Comparison of ENCODE assay signal across 9 cellular contexts in genomic region chr1:169368406-169368769, GRCh38. TPM values are rescaled to one million over a fixed set of nuclear protein-coding genes. Genes with fewer than 3 reads are reported as not detected.
A peak's percentile ranks its signal among the peaks of the same experiment; 100 is the strongest.
DNase-seq lines count a peak whose midpoint lies in the region; ATAC-seq, FAIRE-seq and TF ChIP-seq lines count a peak whose summit lies in the region.
"Had no signal": no experiment of that assay in that cellular context is flagged by ENCODE, and none has a peak within 500 bp of the region (broad histone marks: within the 10 kb centered on the region; RNA-seq: fewer than 3 reads in every experiment).

No MANE protein-coding gene starts in this region.

- in situ Hi-C loops in K562 (cut with MboI) = loop anchor here (25.0 kb wide), 1 partner anchor 756 kb away; no protein-coding TSS in a partner anchor

- H3K4me1 Mint-ChIP-seq in osteocyte (ENCODE audit: unreplicated experiment) (peaks cover 23% of the 10 kb centered on the region), glutamatergic neuron (ENCODE audit: low read depth, unreplicated experiment) (no peaks in the 10 kb centered on the region)

- no peaks in the 10 kb centered on the region for H3K9me1 ChIP-seq in K562 (ENCODE audit: control insufficient read depth, insufficient read depth, low read length)

- peak; percentile 35 for FAIRE-seq in K562 (lab: Jason Lieb, UNC)
- no peak for FAIRE-seq in kidney (lab: Jason Lieb, UNC)

- TF ChIP-seq CTCF in heart left ventricle (IDR thresholded peaks at IDR 0.05) (no peak), K562 (IDR thresholded peaks at IDR 0.05 in 2 of 3, conservative IDR thresholded peaks at IDR 0.05 in 1 of 3; ENCODE audit: insufficient read depth in 2 of 3, low read depth in 1 of 3, low read length in 3 of 3) (no peak), kidney (IDR thresholded peaks at IDR 0.05; ENCODE audit: borderline replicate concordance, extremely low read depth, insufficient read depth) (no peak), stomach (IDR thresholded peaks at IDR 0.05) (no peak), osteocyte (IDR thresholded peaks at IDR 0.05) (no peak), glutamatergic neuron (IDR thresholded peaks at IDR 0.05; ENCODE audit: partially characterized antibody, unreplicated experiment) (no peak)

- peak overlapping the region in 11 of 12 donors; percentile 65 to 94 (median 80) for H3K27ac ChIP-seq in heart left ventricle
- H3K27ac ChIP-seq in K562 (ENCODE audit: extremely low read depth, low read depth, low read length) = peak overlapping the region; percentile 84
- H3K27ac ChIP-seq in kidney (ENCODE audit: low read depth in 2 of 2, low read length in 2 of 2) = peak overlapping the region; percentile 47 to 60
- peak overlapping the region; percentile 50 to 89 (median 86) for H3K27ac ChIP-seq in stomach

- H3K27ac Mint-ChIP-seq in osteocyte (ENCODE audit: unreplicated experiment) = no peak overlapping the region
- H3K27ac Mint-ChIP-seq in glutamatergic neuron (ENCODE audit: unreplicated experiment) = no peak overlapping the region
- H3K27ac Mint-ChIP-seq: dendritic cell treated with granulocyte-macrophage colony-stimulating factor and Interleukin-4, amounts not matched to agents 40 ng/mL and 50 ng/mL, for 4 days had no signal

- peak overlapping the region; percentile 50 to 85 (median 74) for H3K4me3 ChIP-seq in heart left ventricle
- H3K4me3 ChIP-seq in K562 = peak overlapping the region; percentile 71
- peak overlapping the region; percentile 97 to 99 for H3K4me3 ChIP-seq in kidney (ENCODE audit: low read length in 2 of 2)
- peak overlapping the region; percentile 51 to 85 (median 64) for H3K4me3 ChIP-seq in stomach

- POLR2A ChIA-PET in K562 (lab: Yijun Ruan, JAX) = interaction anchor here (0.6 to 1.7 kb wide), 18 partner anchors 8 to 540 kb away, joined by 3 to 7 read pairs (median 3); no protein-coding TSS in a partner anchor

- BruUV-seq in K562 (replicated peaks; lab: Mats Ljungman, UMichigan) = no TSS peak

- H3K4me2 ChIP-seq in K562 (ENCODE audit: insufficient read depth, low read length) = peak overlapping the region; percentile 97

- TF ChIP-seq EP300 in K562 (IDR thresholded peaks at IDR 0.05; ENCODE audit: low read length) = no peak
- no peak for TF ChIP-seq EP300 in stomach (IDR thresholded peaks at IDR 0.05)

- no peaks in the 10 kb centered on the region for H4K20me1 ChIP-seq in K562 (replicated peaks; ENCODE audit: control insufficient read depth, insufficient read depth, low read length)

- TF ChIP-seq POLR2A in heart left ventricle (IDR thresholded peaks at IDR 0.05) (no peak), K562 (conservative IDR thresholded peaks at IDR 0.05) (peak; percentile 28; the same call in 1 of the 2 replicates), stomach (IDR thresholded peaks at IDR 0.05) (no peak)

- no peaks in the 10 kb centered on the region for H3K27me3 Mint-ChIP-seq in osteocyte (ENCODE audit: unreplicated experiment)
- no peaks in the 10 kb centered on the region for H3K27me3 Mint-ChIP-seq in glutamatergic neuron (ENCODE audit: unreplicated experiment)
- H3K27me3 Mint-ChIP-seq: dendritic cell treated with granulocyte-macrophage colony-stimulating factor and Interleukin-4, amounts not matched to agents 40 ng/mL and 50 ng/mL, for 4 days had no signal

- H3K9me3 ChIP-seq in heart left ventricle (peaks cover 0 to 6% (median 0%) of the 10 kb centered on the region in 12 donors), K562 (replicated peaks; ENCODE audit: control insufficient read depth, insufficient read depth, low read depth, low read length) (no peaks in the 10 kb centered on the region), kidney (ENCODE audit: control insufficient read depth in 1 of 2, low read length in 2 of 2) (no peaks in the 10 kb centered on the region), stomach (no peaks in the 10 kb centered on the region)

- H3K4me1 ChIP-seq in heart left ventricle = peaks cover 0 to 51% (median 14%) of the 10 kb centered on the region in 12 donors
- peaks cover 0 to 11% of the 10 kb centered on the region in 2 experiments; a peak in 3 of 5 replicates for H3K4me1 ChIP-seq in K562 (replicated peaks in 1 of 2; ENCODE audit: control insufficient read depth in 2 of 2, insufficient read depth in 2 of 2, low read length in 2 of 2)
- H3K4me1 ChIP-seq in kidney (ENCODE audit: control insufficient read depth in 1 of 2, insufficient read depth in 1 of 2, low read depth in 1 of 2, low read length in 2 of 2) = peaks cover 4 to 7% of the 10 kb centered on the region in 2 donors
- peaks cover 14 to 45% (median 29%) of the 10 kb centered on the region in 4 donors for H3K4me1 ChIP-seq in stomach

- CTCF ChIA-PET in K562 (lab: Yijun Ruan, JAX; ENCODE audit: low intra/inter-chr PET ratio) = no interaction called here

- H3K9me3 Mint-ChIP-seq in osteocyte (ENCODE audit: unreplicated experiment) (no peaks in the 10 kb centered on the region), glutamatergic neuron (ENCODE audit: unreplicated experiment) (no peaks in the 10 kb centered on the region)
- H3K9me3 Mint-ChIP-seq: dendritic cell treated with granulocyte-macrophage colony-stimulating factor and Interleukin-4, amounts not matched to agents 40 ng/mL and 50 ng/mL, for 4 days had no signal

- H3K79me2 ChIP-seq in K562 (ENCODE audit: control insufficient read depth, insufficient read depth, low read length) = peaks cover 30% of the 10 kb centered on the region

- ATAC-seq in heart left ventricle = peak in 3 of 4 donors; percentile 10 to 29 (median 13)
- peak; percentile 45 for ATAC-seq in K562

- H3K9ac ChIP-seq in K562 (ENCODE audit: insufficient read depth in 1 of 2, low read depth in 2 of 2, low read length in 2 of 2) = peak overlapping the region; percentile 84 to 91; a peak in 3 of 4 replicates
- H3K9ac ChIP-seq in kidney (ENCODE audit: low read length in 2 of 2) = peak overlapping the region; percentile 78 to 84

- intact Hi-C loops in heart left ventricle (cut with DNase I) = loop anchor here in 5 of 10 donors (5.0 to 10.0 kb wide), 3 partner anchors 119 to 1024 kb away; partner anchors contain the start of gene SLC19A2 (in 3 of the 5)
- intact Hi-C loops in cardiac septum (cut with DNase I) = loop anchor here (10.0 kb wide), 2 partner anchors 116 to 1434 kb away; partner anchors contain the start of genes DCAF6, MPC2 and SLC19A2
- intact Hi-C loops in K562 (cut with micrococcal nuclease) = loop anchor here (5.0 kb wide), 1 partner anchor 179 kb away; no protein-coding TSS in a partner anchor
- intact Hi-C loops in kidney (cut with DNase I) = no loop called here
- intact Hi-C loops in stomach (cut with DNase I; ENCODE audit: low total_unique reads) = no loop called here

- H3K4me3 Mint-ChIP-seq in osteocyte (ENCODE audit: unreplicated experiment) (no peak overlapping the region), glutamatergic neuron (ENCODE audit: unreplicated experiment) (no peak overlapping the region)
- H3K4me3 Mint-ChIP-seq: dendritic cell treated with granulocyte-macrophage colony-stimulating factor and Interleukin-4, amounts not matched to agents 40 ng/mL and 50 ng/mL, for 4 days had no signal

- DNase-seq in heart left ventricle (peak in 2 of 5 donors; percentile 7 to 18), cardiac septum (ENCODE audit: low spot score) (no peak), RKO (ENCODE audit: low spot score) (peak; percentile 44), K562 (ENCODE audit: extremely low read depth in 1 of 4, low spot score in 3 of 4) (peak; percentile 29 to 45 (median 36)), kidney (peak; percentile 51), stomach (peak; percentile 26), osteocyte (ENCODE audit: extremely low spot score, unreplicated experiment) (no peak), glutamatergic neuron (no peak)

- H2AFZ ChIP-seq in K562 (ENCODE audit: low read depth, low read length) = peak overlapping the region; percentile 97

- 0 to 1% (median 1%) methylated on average over 16 of the region's 16 CpGs for WGBS in heart left ventricle, 4 donors
- WGBS in K562 (ENCODE audit: insufficient coverage, low coverage, missing lambda C conversion rate) = 0% methylated on average over 16 of the region's 16 CpGs
- WGBS in stomach, 5 donors = 0% methylated on average over 16 of the region's 16 CpGs

- no peak for TF ChIP-seq RAD21 in K562 (CRISPR knock-in tag; conservative IDR thresholded peaks at IDR 0.05 in 1 of 2, IDR thresholded peaks at IDR 0.05 in 1 of 2)

- H3K36me3 ChIP-seq in heart left ventricle (peaks cover 0 to 41% (median 38%) of the 10 kb centered on the region in 9 donors), K562 (ENCODE audit: control insufficient read depth, insufficient read depth, low read length) (peaks cover 32% of the 10 kb centered on the region), kidney (ENCODE audit: control insufficient read depth in 1 of 2, insufficient read depth in 2 of 2, low read length in 2 of 2) (peaks cover 2 to 6% of the 10 kb centered on the region in 2 donors), stomach (peaks cover 4 to 37% (median 23%) of the 10 kb centered on the region in 4 donors)

- H3K27me3 ChIP-seq in heart left ventricle = no peaks in the 10 kb centered on the region
- H3K27me3 ChIP-seq in K562 (ENCODE audit: control insufficient read depth in 2 of 2, insufficient read depth in 2 of 2, low read length in 2 of 2) = no peaks in the 10 kb centered on the region
- no peaks in the 10 kb centered on the region for H3K27me3 ChIP-seq in stomach

- peaks cover 14% of the 10 kb centered on the region for H3K36me3 Mint-ChIP-seq in osteocyte (ENCODE audit: unreplicated experiment)
- peaks cover 7% of the 10 kb centered on the region for H3K36me3 Mint-ChIP-seq in glutamatergic neuron (ENCODE audit: unreplicated experiment)

RNA-seq across cellular contexts. Expression of gene BLZF1, which starts 0.4 kb away (rescaled TPM):
- total RNA-seq in heart left ventricle = 10 to 100 TPM; 16.5 to 31.3 (median 23.6) TPM
- polyA plus RNA-seq in heart left ventricle = 10 to 100 TPM in 1 of 2 donors, 1 to 10 TPM in 1; 7.5 to 18.0 TPM
- total RNA-seq in cardiac septum = 23.1 TPM
- 14.8 and 62.4 TPM in 2 replicates for total RNA-seq in K562 (2011; cell fraction: chromatin; rRNA removed; ENCODE audit: low replicate concordance)
- 7.2 and 11.2 TPM in 2 replicates for total RNA-seq in K562 (2011; cell fraction: nucleolus; rRNA removed)
- total RNA-seq in K562 (2011; cell fraction: nucleoplasm; rRNA removed) = 16.9 and 26.7 TPM in 2 replicates
- 16.1 and 23.0 TPM in 2 replicates for total RNA-seq in K562 (2014; rRNA removed)
- 28.8 and 32.8 TPM in 2 replicates for total RNA-seq in K562 (2014; rRNA removed; fragmentation: Illumina TruSeq; extraction: Trizol)
- 21.6 and 23.2 TPM in 2 replicates for total RNA-seq in K562 (2015; rRNA removed; fragmentation: Illumina TruSeq; extraction: Trizol)
- total RNA-seq in K562 (2021) = 20.5 and 21.1 TPM in 2 replicates
- polyA plus RNA-seq in K562 (2011; rRNA removed) = 23.3 and 29.1 TPM in 2 replicates
- polyA plus RNA-seq in K562 (2011; cell fraction: cytosol; rRNA removed) = 2.9 and 8.6 TPM in 2 replicates
- 11.3 and 18.2 TPM in 2 replicates for polyA plus RNA-seq in K562 (2011; cell fraction: nucleus; rRNA removed)
- polyA plus RNA-seq in K562 (2012) = 14.8 and 21.5 TPM in 2 replicates
- 24.1 and 27.6 TPM in 2 replicates for polyA plus RNA-seq in K562 (2014; fragmentation: Illumina TruSeq; extraction: Trizol)
- polyA plus RNA-seq in K562 (2014; fragmentation: Nextera tagmentation; extraction: Ambion mirVana) = 10 to 100 TPM; 25.3 to 32.8 TPM
- polyA plus RNA-seq in K562 (2014; rRNA removed) = 21.0 and 22.2 TPM in 2 replicates
- polyA minus RNA-seq in K562 (2011; rRNA and poly(A)+ RNA removed) = 34.2 and 40.8 TPM in 2 replicates
- 8.4 and 11.3 TPM in 2 replicates for polyA minus RNA-seq in K562 (2011; cell fraction: cytosol; rRNA and poly(A)+ RNA removed)
- polyA minus RNA-seq in K562 (2011; cell fraction: nucleus; rRNA and poly(A)+ RNA removed) = 25.4 and 49.5 TPM in 2 replicates
- 25.3 TPM for total RNA-seq in kidney
- 10.3 TPM for polyA plus RNA-seq in kidney (ENCODE audit: insufficient read depth, low read depth, low replicate concordance)
- total RNA-seq in stomach = 10 to 100 TPM in 4 of 5 donors, 1 to 10 TPM in 1; 8.2 to 35.8 (median 10.7) TPM
- polyA plus RNA-seq in stomach = 10 to 100 TPM in 1 of 3 donors, 1 to 10 TPM in 2; 9.1 to 11.6 (median 9.3) TPM
- 22.4 and 23.2 TPM in 2 replicates for total RNA-seq in osteocyte
- 15.7 TPM for total RNA-seq in glutamatergic neuron (ENCODE audit: unreplicated experiment)

RNA-seq across cellular contexts. Expression of gene NME7, which starts 0.8 kb away (rescaled TPM):
- total RNA-seq in heart left ventricle (10 to 100 TPM in 4 of 9 donors, 1 to 10 TPM in 5; 6.9 to 14.9 (median 8.4) TPM), cardiac septum (9.8 TPM), K562 (2014; rRNA removed) (7.9 and 8.8 TPM in 2 replicates), K562 (2014; rRNA removed; fragmentation: Illumina TruSeq; extraction: Trizol) (23.9 and 26.0 TPM in 2 replicates), K562 (2015; rRNA removed; fragmentation: Illumina TruSeq; extraction: Trizol) (20.5 and 23.3 TPM in 2 replicates), K562 (2021) (20.7 and 22.4 TPM in 2 replicates), kidney (31.9 TPM), stomach (10 to 100 TPM in 2 of 5 donors, 1 to 10 TPM in 2, not detected in 1; 7.6 to 44.3 (median 14.9) TPM), osteocyte (16.2 and 20.5 TPM in 2 replicates), glutamatergic neuron (ENCODE audit: unreplicated experiment) (18.6 TPM)
- polyA plus RNA-seq in heart left ventricle (10 to 100 TPM in 1 of 2 donors, 1 to 10 TPM in 1; 3.1 to 25.2 TPM), K562 (2011; rRNA removed) (21.8 and 32.0 TPM in 2 replicates), K562 (2014; fragmentation: Illumina TruSeq; extraction: Trizol) (29.6 and 31.3 TPM in 2 replicates), K562 (2014; fragmentation: Nextera tagmentation; extraction: Ambion mirVana) (10 to 100 TPM; 40.3 to 43.2 TPM), K562 (2014; rRNA removed) (20.6 and 28.4 TPM in 2 replicates), kidney (ENCODE audit: insufficient read depth, low read depth, low replicate concordance) (13.7 TPM), stomach (10 to 100 TPM in 1 of 3 donors, 1 to 10 TPM in 2; 7.8 to 10.1 (median 7.9) TPM)
- total RNA-seq in K562 (2011; cell fraction: chromatin; rRNA removed; ENCODE audit: low replicate concordance) = 15.9 and 42.0 TPM in 2 replicates
- 9.0 and 11.2 TPM in 2 replicates for total RNA-seq in K562 (2011; cell fraction: nucleolus; rRNA removed)
- total RNA-seq in K562 (2011; cell fraction: nucleoplasm; rRNA removed) = 16.9 and 21.1 TPM in 2 replicates
- 5.3 and 14.3 TPM in 2 replicates for polyA plus RNA-seq in K562 (2011; cell fraction: cytosol; rRNA removed)
- polyA plus RNA-seq in K562 (2011; cell fraction: nucleus; rRNA removed) = 6.2 and 7.2 TPM in 2 replicates
- polyA plus RNA-seq in K562 (2012) = 18.9 and 59.8 TPM in 2 replicates
- 43.2 and 56.7 TPM in 2 replicates for polyA minus RNA-seq in K562 (2011; rRNA and poly(A)+ RNA removed)
- 12.8 and 15.2 TPM in 2 replicates for polyA minus RNA-seq in K562 (2011; cell fraction: cytosol; rRNA and poly(A)+ RNA removed)
- 21.0 and 44.2 TPM in 2 replicates for polyA minus RNA-seq in K562 (2011; cell fraction: nucleus; rRNA and poly(A)+ RNA removed)

RNA-seq across cellular contexts. Expression of gene CCDC181, which starts 58.9 kb away (rescaled TPM):
- total RNA-seq in heart left ventricle (1 to 10 TPM in 5 of 9 donors, under 1 TPM in 4; 0.24 to 1.5 (median 1.2) TPM), cardiac septum (1.2 TPM), K562 (2014; rRNA removed) (0.14 TPM in 1 of 2 replicates, not detected in the other), K562 (2014; rRNA removed; fragmentation: Illumina TruSeq; extraction: Trizol) (0.10 TPM in 1 of 2 replicates, not detected in the other), K562 (2015; rRNA removed; fragmentation: Illumina TruSeq; extraction: Trizol) (not detected in 2 replicates), K562 (2021) (not detected in 2 replicates), kidney (4.8 TPM), stomach (under 1 TPM in 2 of 5 donors, not detected in 3; 0.73 to 0.87 TPM), osteocyte (0.54 and 0.63 TPM in 2 replicates), glutamatergic neuron (ENCODE audit: unreplicated experiment) (1.1 TPM)
- polyA plus RNA-seq in heart left ventricle (1 to 10 TPM in 1 of 2 donors, under 1 TPM in 1; 0.42 to 1.8 TPM), K562 (2011; rRNA removed) (not detected in 2 replicates), K562 (2014; fragmentation: Illumina TruSeq; extraction: Trizol) (not detected in 2 replicates), K562 (2014; fragmentation: Nextera tagmentation; extraction: Ambion mirVana) (under 1 TPM in 1 of 2 experiments, not detected in 1; 0.04 TPM), K562 (2014; rRNA removed) (not detected in 2 replicates), kidney (ENCODE audit: insufficient read depth, low read depth, low replicate concordance) (8.2 TPM), stomach (1 to 10 TPM in 2 of 3 donors, under 1 TPM in 1; 0.95 to 4.3 (median 1.9) TPM)
- total RNA-seq in K562 (2011; cell fraction: chromatin; rRNA removed; ENCODE audit: low replicate concordance) = not detected in 2 replicates
- total RNA-seq in K562 (2011; cell fraction: nucleolus; rRNA removed) = not detected in 2 replicates
- not detected in 2 replicates for total RNA-seq in K562 (2011; cell fraction: nucleoplasm; rRNA removed)
- polyA plus RNA-seq in K562 (2011; cell fraction: cytosol; rRNA removed) = not detected in 2 replicates
- polyA plus RNA-seq in K562 (2011; cell fraction: nucleus; rRNA removed) = 0.08 TPM in 1 of 2 replicates, not detected in the other
- polyA plus RNA-seq in K562 (2012) = 0.07 TPM in 1 of 2 replicates, not detected in the other
- polyA minus RNA-seq in K562 (2011; rRNA and poly(A)+ RNA removed) = 0.15 TPM in 1 of 2 replicates, not detected in the other
- not detected in 2 replicates for polyA minus RNA-seq in K562 (2011; cell fraction: cytosol; rRNA and poly(A)+ RNA removed)
- 0.44 TPM in 1 of 2 replicates, not detected in the other for polyA minus RNA-seq in K562 (2011; cell fraction: nucleus; rRNA and poly(A)+ RNA removed)

Comparison
In these comparisons a context has a peak if more than half of its experiments do, and no peak if none do; other contexts are left out.
1. DNase-seq: peak in RKO (single experiment), K562 (4 of 4), kidney (single experiment) and stomach (single experiment); none in cardiac septum (single experiment), osteocyte (single experiment) and glutamatergic neuron (single experiment).
2. intact Hi-C loops: an anchor here in cardiac septum (10.0 kb wide) and K562 (5.0 kb wide); none called in kidney and stomach.
3. Peak in every context shown above with its lines, with median percentiles within 50 percentile points of each other: H3K27ac ChIP-seq and H3K4me3 ChIP-seq.